In the genomic region with DNA sequence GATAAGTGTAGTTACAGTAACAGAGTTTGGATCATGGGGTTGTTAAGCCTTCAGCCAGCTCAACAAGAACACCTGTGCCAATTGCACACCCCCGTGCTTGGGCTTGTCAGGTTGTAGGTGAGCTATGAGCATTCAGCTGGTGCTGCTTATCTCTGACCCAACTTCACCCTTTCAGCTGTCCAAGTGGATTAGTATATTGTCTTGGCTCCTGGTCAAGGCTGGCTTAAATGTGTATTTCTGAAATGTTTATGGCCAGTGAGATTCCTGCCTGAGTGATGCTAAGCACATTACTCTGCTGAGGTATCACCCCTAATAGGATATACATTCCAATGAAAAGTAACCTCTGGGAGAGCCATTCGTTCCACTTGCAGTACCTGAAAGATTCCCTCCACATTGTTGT, we compare ENCODE assay signal across 18 cellular contexts.
"Had no signal": no experiment of that assay in that cellular context is flagged by ENCODE, and none has a peak within 500 bp of the region (broad histone marks: within the 10 kb centered on the region; RNA-seq: fewer than 3 reads in every experiment).

No MANE protein-coding gene starts in this region.

- H3K9me3 Mint-ChIP-seq: activated CD8-positive, alpha-beta T cell treated with anti-CD3 and anti-CD28 coated beads for 36 hours; activated naive CD4-positive, alpha-beta T cell treated with anti-CD3 and anti-CD28 coated beads, Interleukin-2, amount 50 U/mL, for 72 hours; activated T-cell treated with anti-CD3 and anti-CD28 coated beads, Interleukin-2, amount 50 U/mL, for 72 hours; nephron progenitor cell; stimulated activated memory B cell treated with anti-CD40 and anti-IgM and Interleukin-4, amounts not matched to agents 10 μg/mL and 1 μg/mL and 100 μg/mL, for 72 hours had no signal

- H3K4me1 Mint-ChIP-seq: stimulated activated memory B cell treated with anti-CD40 and anti-IgM and Interleukin-4, amounts not matched to agents 10 μg/mL and 1 μg/mL and 100 μg/mL, for 72 hours had no signal

- ATAC-seq: activated CD4-positive, alpha-beta T cell treated with anti-CD3 and anti-CD28 coated beads for 36 hours; activated CD8-positive, alpha-beta T cell treated with anti-CD3 and anti-CD28 coated beads for 36 hours; activated naive CD4-positive, alpha-beta T cell treated with anti-CD3 and anti-CD28 coated beads, Interleukin-2, amount 50 U/mL, for 72 hours; activated T-cell treated with anti-CD3 and anti-CD28 coated beads, Interleukin-2, amount 50 U/mL, for 72 hours; stimulated activated memory B cell treated with anti-CD40 and anti-IgM and Interleukin-4, amounts not matched to agents 10 μg/mL and 1 μg/mL and 100 μg/mL, for 72 hours had no signal

- H3K27ac Mint-ChIP-seq: activated CD4-positive, alpha-beta T cell treated with anti-CD3 and anti-CD28 coated beads for 36 hours; activated CD8-positive, alpha-beta T cell treated with anti-CD3 and anti-CD28 coated beads for 36 hours; activated naive CD4-positive, alpha-beta T cell treated with anti-CD3 and anti-CD28 coated beads, Interleukin-2, amount 50 U/mL, for 72 hours; activated T-cell treated with anti-CD3 and anti-CD28 coated beads, Interleukin-2, amount 50 U/mL, for 72 hours; nephron progenitor cell; stimulated activated memory B cell treated with anti-CD40 and anti-IgM and Interleukin-4, amounts not matched to agents 10 μg/mL and 1 μg/mL and 100 μg/mL, for 72 hours had no signal

- H3K4me3 Mint-ChIP-seq: activated CD4-positive, alpha-beta T cell treated with anti-CD3 and anti-CD28 coated beads for 36 hours; activated CD8-positive, alpha-beta T cell treated with anti-CD3 and anti-CD28 coated beads for 36 hours; activated T-cell treated with anti-CD3 and anti-CD28 coated beads, Interleukin-2, amount 50 U/mL, for 72 hours; nephron progenitor cell; stimulated activated memory B cell treated with anti-CD40 and anti-IgM and Interleukin-4, amounts not matched to agents 10 μg/mL and 1 μg/mL and 100 μg/mL, for 72 hours had no signal

- H3K36me3 Mint-ChIP-seq: activated naive CD4-positive, alpha-beta T cell treated with anti-CD3 and anti-CD28 coated beads, Interleukin-2, amount 50 U/mL, for 72 hours; stimulated activated memory B cell treated with anti-CD40 and anti-IgM and Interleukin-4, amounts not matched to agents 10 μg/mL and 1 μg/mL and 100 μg/mL, for 72 hours had no signal

- H3K9me3 ChIP-seq: thyroid gland had no signal

- H3K4me1 ChIP-seq: thyroid gland had no signal

- H3K27me3 Mint-ChIP-seq: activated CD4-positive, alpha-beta T cell treated with anti-CD3 and anti-CD28 coated beads for 36 hours; stimulated activated memory B cell treated with anti-CD40 and anti-IgM and Interleukin-4, amounts not matched to agents 10 μg/mL and 1 μg/mL and 100 μg/mL, for 72 hours had no signal

- DNase-seq: activated CD4-positive, alpha-beta T cell treated with anti-CD3 and anti-CD28 coated beads for 36 hours; activated CD8-positive, alpha-beta memory T cell treated with anti-CD3 and anti-CD28 coated beads, Interleukin-2, amount 50 U/mL, for 48 hours; activated CD8-positive, alpha-beta T cell treated with anti-CD3 and anti-CD28 coated beads for 36 hours; activated gamma-delta T cell; activated T-cell treated with anti-CD3 and anti-CD28 coated beads, Interleukin-2, amount 50 U/mL, for 72 hours; amniotic stem cell; caudate nucleus; cortex of kidney; effector CD8-positive, alpha-beta T cell; foreskin fibroblast; kidney glomerular epithelial cell; nephron progenitor cell; occipital lobe; thyroid gland had no signal

- H3K27ac ChIP-seq: thyroid gland, VCaP had no signal

- H3K4me3 ChIP-seq: thyroid gland had no signal

- FAIRE-seq: urothelium cell line had no signal

- H3K36me3 ChIP-seq: thyroid gland had no signal

- H3K27me3 ChIP-seq: thyroid gland had no signal
